19 cellular contexts compared by ENCODE assay signal in the genomic region with DNA sequence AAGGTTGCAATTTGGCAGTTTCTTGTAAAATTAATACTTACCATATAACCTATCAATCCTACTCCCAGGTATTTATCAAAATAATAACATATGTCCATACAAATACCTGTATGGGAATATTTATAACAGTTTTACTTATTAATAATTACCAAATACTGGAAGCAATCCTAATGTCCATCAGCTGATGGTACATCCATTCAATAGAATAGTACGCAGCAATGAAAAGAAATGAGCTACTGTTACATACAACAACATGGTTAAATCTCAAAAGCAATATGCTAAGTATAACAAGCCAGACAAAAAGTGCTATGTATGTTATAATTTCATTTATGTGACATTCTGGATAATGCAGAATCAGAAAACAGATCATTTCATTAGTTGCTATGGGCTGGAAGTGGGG. TPM values are rescaled to one million over a fixed set of nuclear protein-coding genes. Genes with fewer than 3 reads are reported as not detected.
"Had no signal": no experiment of that assay in that cellular context is flagged by ENCODE, and none has a peak within 500 bp of the region (broad histone marks: within the 10 kb centered on the region; RNA-seq: fewer than 3 reads in every experiment).

No MANE protein-coding gene starts in this region.

- DNase-seq: activated CD4-positive, alpha-beta T cell treated with anti-CD3 and anti-CD28 coated beads for 4 hours; activated CD8-positive, alpha-beta memory T cell treated with anti-CD3 and anti-CD28 coated beads, Interleukin-2, amount 50 U/mL, for 4 hours; activated CD8-positive, alpha-beta T cell treated with anti-CD3 and anti-CD28 coated beads for 36 hours; activated naive CD4-positive, alpha-beta T cell; aorta; central memory CD4-positive, alpha-beta T cell; Karpas-422; MM.1S; NCI-H1105; NCI-H1436; NCI-H187; NCI-H2081; NCI-H510A treated with DMSO at 0.1 percent for 48 hours; SIG-M5; T-helper 1 cell; WERI-Rb-1 had no signal

- ATAC-seq: activated CD4-positive, CD25-positive, alpha-beta regulatory T cell treated with anti-CD3 and anti-CD28 coated beads, Interleukin-2, amount 50 U/mL, for 24 hours; activated CD8-positive, alpha-beta T cell treated with anti-CD3 and anti-CD28 coated beads for 36 hours had no signal

- H3K27ac Mint-ChIP-seq: activated CD8-positive, alpha-beta T cell treated with anti-CD3 and anti-CD28 coated beads for 36 hours; activated naive CD4-positive, alpha-beta T cell treated with anti-CD3 and anti-CD28 coated beads, Interleukin-2, amount 50 U/mL, for 24 hours had no signal

- H3K4me1 Mint-ChIP-seq: activated naive CD4-positive, alpha-beta T cell treated with anti-CD3 and anti-CD28 coated beads, Interleukin-2, amount 50 U/mL, for 24 hours had no signal

- H3K36me3 ChIP-seq: WERI-Rb-1 had no signal

- H3K27ac ChIP-seq: WERI-Rb-1 had no signal

- H3K4me3 Mint-ChIP-seq: activated CD8-positive, alpha-beta T cell treated with anti-CD3 and anti-CD28 coated beads for 36 hours; activated naive CD4-positive, alpha-beta T cell treated with anti-CD3 and anti-CD28 coated beads, Interleukin-2, amount 50 U/mL, for 24 hours had no signal

RNA-seq across cellular contexts. Expression of a gene that starts 1.2 kb away (rescaled TPM):
- total RNA-seq: activated CD8-positive, alpha-beta T cell treated with anti-CD3 and anti-CD28 coated beads for 36 hours; T-helper 2 cell treated with Interferon-gamma antibody and Interleukin-4, amounts not matched to agents 100 ng/mL and 5 ng/mL, for 36 hours had no signal
